In the genomic region with DNA sequence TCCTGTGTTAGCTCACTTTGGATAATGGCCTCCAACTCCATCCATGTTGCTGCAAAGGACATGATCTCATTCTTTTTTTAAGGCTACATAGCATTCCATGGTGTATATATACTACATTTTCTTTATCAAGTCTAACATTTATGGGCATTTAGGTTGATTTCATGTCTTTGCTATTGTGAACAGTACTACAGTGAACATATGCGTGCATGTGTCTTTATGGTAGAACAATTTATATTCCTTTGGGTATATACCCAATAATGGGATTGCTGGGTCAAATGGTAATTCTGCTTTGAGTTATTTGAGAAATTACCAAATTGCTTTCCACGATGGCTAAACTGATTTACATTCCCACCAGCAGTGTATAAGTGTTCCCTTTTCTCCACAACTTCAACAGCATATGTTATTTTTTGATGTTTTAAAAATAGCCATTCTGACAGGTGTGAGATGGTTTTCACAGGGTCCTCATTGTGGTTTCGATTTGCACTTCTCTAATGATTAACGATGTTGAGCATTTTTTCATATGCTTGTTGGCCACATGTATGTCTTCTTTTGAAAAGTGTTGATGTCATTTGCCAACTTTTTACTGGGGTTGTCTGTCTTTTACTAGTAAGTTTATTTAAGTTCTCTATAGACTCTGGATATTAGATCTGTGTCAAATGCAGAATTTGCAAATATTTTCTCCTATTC, we compare ENCODE assay signal across 8 cellular contexts.
DNase-seq lines count a peak whose midpoint lies in the region; ATAC-seq and TF ChIP-seq lines count a peak whose summit lies in the region.
"Not testable (repeated sequence)": the region's sequence is repeated elsewhere in the genome, so short reads cannot be mapped to it uniquely, and the experiment has no call there.

No MANE protein-coding gene starts in this region.

- TF ChIP-seq CTCF in GM13977 (IDR thresholded peaks at IDR 0.05; ENCODE audit: extremely low read depth, insufficient read depth, missing control alignments), result not testable (repeated sequence)

- peak; percentile 5 for DNase-seq in GM13977 (ENCODE audit: low spot score)
- DNase-seq in NAMALWA (ENCODE audit: low spot score), result peak; percentile 38

- ATAC-seq in GM18870 (IDR thresholded peaks at IDR 0.05; ENCODE audit: unreplicated experiment) (peak; percentile 95), GM19438 (IDR thresholded peaks at IDR 0.05; ENCODE audit: low read depth, unreplicated experiment) (peak; percentile 99), GM21529 (IDR thresholded peaks at IDR 0.05; ENCODE audit: unreplicated experiment) (peak; percentile 93), HG02763 (IDR thresholded peaks at IDR 0.05; ENCODE audit: unreplicated experiment) (peak; percentile 96), HG03060 (IDR thresholded peaks at IDR 0.05; ENCODE audit: low read depth, unreplicated experiment) (peak; percentile 93), HG03378 (IDR thresholded peaks at IDR 0.05; ENCODE audit: unreplicated experiment) (peak; percentile 97)

- in situ Hi-C loops in GM13977 (cut with MboI; ENCODE audit: low pct_unique_long_range_greater_than_20kb, low sequenced_read_pairs, unreplicated experiment), result not testable (repeated sequence)

Comparison
In these comparisons a context has a peak if more than half of its experiments do, and no peak if none do; other contexts are left out.
1. Peak in every context shown above with its lines: DNase-seq and ATAC-seq.